ENCODE assay signal across 23 cellular contexts in the genomic region with DNA sequence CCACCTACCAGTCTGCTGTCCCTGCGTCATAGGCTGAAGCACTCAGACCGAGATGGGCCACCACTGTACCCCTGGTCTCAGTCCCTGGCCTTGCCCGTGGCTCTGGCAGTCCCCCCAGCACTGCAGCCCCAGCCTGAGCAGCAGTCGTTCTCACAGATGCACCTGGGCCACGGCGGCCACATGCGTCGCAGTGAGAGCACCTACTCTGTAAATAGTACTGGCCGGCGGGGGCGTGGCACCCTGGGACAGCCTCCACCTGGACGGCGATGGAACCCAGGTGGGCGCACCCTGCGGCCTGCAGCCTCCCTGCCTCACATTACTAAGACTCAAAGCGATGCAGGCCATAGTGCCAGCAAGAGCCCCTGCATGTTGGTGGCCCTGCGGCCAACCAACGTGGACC.
"Had no signal": no experiment of that assay in that cellular context is flagged by ENCODE, and none has a peak within 500 bp of the region (broad histone marks: within the 10 kb centered on the region; RNA-seq: fewer than 3 reads in every experiment).

No MANE protein-coding gene starts in this region.

- H3K27me3 ChIP-seq: MG63, SJSA1 had no signal

- H3K9me3 ChIP-seq: MG63, SJSA1 had no signal

- FAIRE-seq: HepG2, RCC 7860 had no signal

- DNase-seq: IMR-90, Karpas-422, KG1, MG63, NCI-H1092, NCI-H1436, NCI-H187, NCI-H2029, NCI-H2081 treated with DMSO at 0.1 percent for 48 hours, NCI-H2171, NCI-H226, NCI-H446, NCI-H510A, NCI-H524 treated with DMSO at 0.1 percent for 48 hours, NCI-H69, NCI-H774, Right ventricle myocardium superior, RPMI8226, SIG-M5 had no signal

- H3K27ac ChIP-seq: SJSA1, SK-N-MC had no signal

- H3K4me1 ChIP-seq: SJSA1 had no signal

- H3K4me3 ChIP-seq: MG63, SJSA1, SK-N-MC had no signal

- H3K36me3 ChIP-seq: SJSA1 had no signal

- ATAC-seq: HepG2 had no signal
